9 cellular contexts compared by ENCODE assay signal in genomic region chr14:49896956-49897355, GRCh38. TPM values are rescaled to one million over a fixed set of nuclear protein-coding genes. Genes with fewer than 3 reads are reported as not detected.
DNase-seq lines count a peak whose midpoint lies in the region; ATAC-seq and TF ChIP-seq lines count a peak whose summit lies in the region.
"Had no signal": no experiment of that assay in that cellular context is flagged by ENCODE, and none has a peak within 500 bp of the region (broad histone marks: within the 10 kb centered on the region; RNA-seq: fewer than 3 reads in every experiment).

No MANE protein-coding gene starts in this region.

- H3K36me3 ChIP-seq in heart left ventricle, result peaks cover 0 to 31% (median 21%) of the 10 kb centered on the region in 9 donors
- H3K36me3 ChIP-seq in lower lobe of right lung, result peaks cover 29% of the 10 kb centered on the region

- H3K4me1 ChIP-seq in heart left ventricle, result peaks cover 12 to 61% (median 46%) of the 10 kb centered on the region in 12 donors
- H3K4me1 ChIP-seq in lower lobe of right lung, result peaks cover 59% of the 10 kb centered on the region

- H3K27ac ChIP-seq in heart left ventricle (peak overlapping the region in 11 of 12 donors; percentile 6 to 100 (median 48)), lower lobe of right lung (no peak overlapping the region)

- TF ChIP-seq CTCF in heart left ventricle (IDR thresholded peaks at IDR 0.05) (no peak), lower lobe of right lung (IDR thresholded peaks at IDR 0.05) (no peak), type B pancreatic cell (conservative IDR thresholded peaks at IDR 0.05) (peak; percentile 55)

- ATAC-seq in heart left ventricle (no peak), Right ventricle myocardium superior (ENCODE audit: poor library complexity) (no peak), lower lobe of right lung (no peak), HG02798 (IDR thresholded peaks at IDR 0.05; ENCODE audit: poor library complexity, unreplicated experiment) (no peak)

- peaks cover 36% of the 10 kb centered on the region for H3K36me3 Mint-ChIP-seq in activated naive CD8-positive, alpha-beta T cell
- H3K36me3 Mint-ChIP-seq in type B pancreatic cell, result peaks cover 44% of the 10 kb centered on the region

- DNase-seq in heart left ventricle (no peak), Right ventricle myocardium superior (no peak), lower lobe of right lung (no peak), type B pancreatic cell (ENCODE audit: extremely low spot score, unreplicated experiment) (no peak), NCI-H2171 treated with DMSO at 0.1 percent for 48 hours (lab: John Stamatoyannopoulos, UW) (no peak)
- DNase-seq in stimulated activated CD4-positive, alpha-beta T cell treated with anti-CD3 and anti-CD28 coated beads, Interleukin-12 subunit alpha, Interleukin-12 subunit beta, amount 100 ng/mL, for 4 hours, result no peak
- DNase-seq: NCI-H187 treated with DMSO at 0.1 percent for 48 hours had no signal

- H3K4me3 ChIP-seq in heart left ventricle (peak overlapping the region in 8 of 12 donors; percentile 14 to 99 (median 94)), lower lobe of right lung (peak overlapping the region; percentile 98)

- no peaks in the 10 kb centered on the region for H3K9me3 Mint-ChIP-seq in activated naive CD8-positive, alpha-beta T cell (ENCODE audit: low read depth)
- no peaks in the 10 kb centered on the region for H3K9me3 Mint-ChIP-seq in type B pancreatic cell

- no peaks in the 10 kb centered on the region for H3K9me3 ChIP-seq in heart left ventricle
- no peaks in the 10 kb centered on the region for H3K9me3 ChIP-seq in lower lobe of right lung

- WGBS in heart left ventricle, 4 donors, result 30 to 35% (median 34%) methylated on average over 5 of the region's 5 CpGs

- H3K27me3 ChIP-seq in heart left ventricle (no peaks in the 10 kb centered on the region), lower lobe of right lung (ENCODE audit: low read depth) (no peaks in the 10 kb centered on the region)

- TF ChIP-seq POLR2A in heart left ventricle (IDR thresholded peaks at IDR 0.05), result no peak

- H3K4me3 Mint-ChIP-seq in activated naive CD8-positive, alpha-beta T cell, result peak overlapping the region; percentile 100
- peak overlapping the region; percentile 88 for H3K4me3 Mint-ChIP-seq in type B pancreatic cell

- H3K27ac Mint-ChIP-seq in activated naive CD8-positive, alpha-beta T cell, result peak overlapping the region; percentile 94
- H3K27ac Mint-ChIP-seq in type B pancreatic cell, result peak overlapping the region; percentile 99

- intact Hi-C loops in heart left ventricle (cut with DNase I), result loop anchor here in 4 of 10 donors (5.0 to 10.0 kb wide), 4 partner anchors 50 to 638 kb away; partner anchors contain the start of gene MAP4K5 (in 1 of the 4)
- intact Hi-C loops in Right ventricle myocardium superior (cut with DNase I), result no loop called here
- intact Hi-C loops in lower lobe of right lung (cut with DNase I), result no loop called here

- peaks cover 38% of the 10 kb centered on the region for H3K4me1 Mint-ChIP-seq in activated naive CD8-positive, alpha-beta T cell (ENCODE audit: low read depth)
- peaks cover 33% of the 10 kb centered on the region for H3K4me1 Mint-ChIP-seq in type B pancreatic cell (ENCODE audit: unreplicated experiment)

- no peaks in the 10 kb centered on the region for H3K27me3 Mint-ChIP-seq in activated naive CD8-positive, alpha-beta T cell
- no peaks in the 10 kb centered on the region for H3K27me3 Mint-ChIP-seq in type B pancreatic cell

RNA-seq across cellular contexts. Expression of gene ARF6, which starts 4.1 kb away (rescaled TPM):
- 10 to 100 TPM; 20.8 to 49.3 (median 27.4) TPM for total RNA-seq in heart left ventricle
- 10 to 100 TPM; 12.0 to 29.2 TPM for polyA plus RNA-seq in heart left ventricle
- total RNA-seq in Right ventricle myocardium superior, result 23.8 TPM
- total RNA-seq in lower lobe of right lung, result 65.3 TPM
- total RNA-seq in type B pancreatic cell (ENCODE audit: low replicate concordance), result 86.4 and 184 TPM in 2 replicates

RNA-seq across cellular contexts. Expression of gene NEMF, which starts 44.4 kb away (rescaled TPM):
- total RNA-seq in heart left ventricle (10 to 100 TPM; 26.7 to 69.7 (median 52.8) TPM), Right ventricle myocardium superior (44.5 TPM), lower lobe of right lung (66.1 TPM), type B pancreatic cell (ENCODE audit: low replicate concordance) (87.9 and 104 TPM in 2 replicates)
- polyA plus RNA-seq in heart left ventricle, result 10 to 100 TPM; 30.5 to 33.3 TPM
